ENCODE assay signal across 10 cellular contexts in genomic region chr16:81715358-81716196, GRCh38.
A peak's percentile ranks its signal among the peaks of the same experiment; 100 is the strongest.
DNase-seq lines count a peak whose midpoint lies in the region; ATAC-seq and TF ChIP-seq lines count a peak whose summit lies in the region.
"Had no signal": no experiment of that assay in that cellular context is flagged by ENCODE, and none has a peak within 500 bp of the region (broad histone marks: within the 10 kb centered on the region; RNA-seq: fewer than 3 reads in every experiment).

No MANE protein-coding gene starts in this region.

- intact Hi-C loops in CD8-positive, alpha-beta T cell (cut with DNase I, micrococcal nuclease), result loop anchor here in 1 of 2 experiments (1.0 to 5.0 kb wide), 2 partner anchors 193 to 638 kb away; partner anchors contain the start of gene C16orf46
- intact Hi-C loops in esophagus muscularis mucosa (cut with DNase I), result no loop called here

- H3K27ac ChIP-seq in CD8-positive, alpha-beta T cell (ENCODE audit: low read depth, low read length), result no peak overlapping the region
- no peak overlapping the region for H3K27ac ChIP-seq in esophagus muscularis mucosa (replicated peaks in 1 of 4)

- H3K36me3 Mint-ChIP-seq in CD8-positive, alpha-beta T cell, result peaks cover 7% of the 10 kb centered on the region

- peak overlapping the region; percentile 71 for H3K4me3 Mint-ChIP-seq in CD8-positive, alpha-beta T cell

- no peak for TF ChIP-seq EP300 in esophagus muscularis mucosa (IDR thresholded peaks at IDR 0.05)

- no peaks in the 10 kb centered on the region for H3K9me3 Mint-ChIP-seq in CD8-positive, alpha-beta T cell

- peak; percentile 61 for ATAC-seq in CD8-positive, alpha-beta T cell
- ATAC-seq in GM19463 (IDR thresholded peaks at IDR 0.05; ENCODE audit: unreplicated experiment), result peak; percentile 58
- peak; percentile 66 for ATAC-seq in HG03280 (IDR thresholded peaks at IDR 0.05; ENCODE audit: unreplicated experiment)
- ATAC-seq in omental fat pad (ENCODE audit: low FRiP score), result no peak

- H3K27ac Mint-ChIP-seq in CD8-positive, alpha-beta T cell, result peak overlapping the region; percentile 92

- POLR2A ChIA-PET in CD8-positive, alpha-beta T cell (lab: Charles Lee), result interaction anchor here (0.7 to 1.4 kb wide), 2 partner anchors 13 to 15 kb away, joined by 3 read pairs; no protein-coding TSS in a partner anchor

- in situ Hi-C loops in astrocyte of the spinal cord (cut with HindIII; ENCODE audit: low sequenced_read_pairs), result no loop called here

- no peaks in the 10 kb centered on the region for H3K27me3 ChIP-seq in CD8-positive, alpha-beta T cell (ENCODE audit: insufficient read depth, low read length)
- H3K27me3 ChIP-seq in esophagus muscularis mucosa, result no peaks in the 10 kb centered on the region

- CTCF ChIA-PET in CD8-positive, alpha-beta T cell (lab: Charles Lee), result interaction anchor here (1.0 to 2.9 kb wide), 5 partner anchors 8 to 311 kb away, joined by 3 to 15 read pairs (median 9); no protein-coding TSS in a partner anchor

- DNase-seq in CD8-positive, alpha-beta T cell, result peak in 4 of 7 experiments; percentile 11 to 52 (median 24)
- DNase-seq in astrocyte of the spinal cord (ENCODE audit: low read depth, low spot score) (peak; percentile 19), NCI-H187 treated with DMSO at 0.1 percent for 48 hours (lab: John Stamatoyannopoulos, UW) (no peak), C1 segment of cervical spinal cord (lab: John Stamatoyannopoulos, UW) (no peak), esophagus muscularis mucosa (ENCODE audit: extremely low spot score) (no peak), omental fat pad (ENCODE audit: low spot score) (no peak)
- DNase-seq: DMS79, islet precursor cell had no signal

- TF ChIP-seq POLR2A in esophagus muscularis mucosa (IDR thresholded peaks at IDR 0.05; ENCODE audit: low read depth), result no peak

- TF ChIP-seq CTCF in CD8-positive, alpha-beta T cell (IDR thresholded peaks at IDR 0.05), result no peak
- TF ChIP-seq CTCF in astrocyte of the spinal cord (IDR thresholded peaks at IDR 0.05; ENCODE audit: low read depth, low read length), result no peak
- TF ChIP-seq CTCF in esophagus muscularis mucosa (IDR thresholded peaks at IDR 0.05), result no peak
- TF ChIP-seq CTCF in omental fat pad (IDR thresholded peaks at IDR 0.05), result no peak

- H3K4me3 ChIP-seq in CD8-positive, alpha-beta T cell (ENCODE audit: low read depth, low read length), result peak overlapping the region; percentile 8
- H3K4me3 ChIP-seq in astrocyte of the spinal cord (ENCODE audit: low read depth, low read length) (no peak overlapping the region), esophagus muscularis mucosa (no peak overlapping the region)

- peaks cover 47% of the 10 kb centered on the region for H3K4me1 Mint-ChIP-seq in CD8-positive, alpha-beta T cell (ENCODE audit: low read depth)

- 60% methylated on average over 11 of the region's 11 CpGs for WGBS in esophagus muscularis mucosa

- no peaks in the 10 kb centered on the region for H3K9me3 ChIP-seq in CD8-positive, alpha-beta T cell (ENCODE audit: low read length)
- no peaks in the 10 kb centered on the region for H3K9me3 ChIP-seq in esophagus muscularis mucosa

- peaks cover 28% of the 10 kb centered on the region for H3K4me1 ChIP-seq in CD8-positive, alpha-beta T cell (ENCODE audit: insufficient read depth, low read length)
- H3K4me1 ChIP-seq in esophagus muscularis mucosa, result peaks cover 0 to 32% (median 31%) of the 10 kb centered on the region in 4 donors

- no peaks in the 10 kb centered on the region for H3K36me3 ChIP-seq in CD8-positive, alpha-beta T cell (ENCODE audit: insufficient read depth, low read length)
- H3K36me3 ChIP-seq in esophagus muscularis mucosa, result no peaks in the 10 kb centered on the region

- no peaks in the 10 kb centered on the region for H3K27me3 Mint-ChIP-seq in CD8-positive, alpha-beta T cell (ENCODE audit: low read depth)

Comparison
In these comparisons a context has a peak if more than half of its experiments do, and no peak if none do; other contexts are left out.
1. DNase-seq: peak in CD8-positive, alpha-beta T cell (4 of 7) and astrocyte of the spinal cord (single experiment); none in NCI-H187 treated with DMSO at 0.1 percent for 48 hours (single experiment), C1 segment of cervical spinal cord (0 of 14), esophagus muscularis mucosa (single experiment) and omental fat pad (single experiment).